Comparison of ENCODE assay signal across 8 cellular contexts in genomic region chr7:150404785-150405583, GRCh38. TPM values are rescaled to one million over a fixed set of nuclear protein-coding genes. Genes with fewer than 3 reads are reported as not detected.
A peak's percentile ranks its signal among the peaks of the same experiment; 100 is the strongest.
DNase-seq lines count a peak whose midpoint lies in the region; ATAC-seq and TF ChIP-seq lines count a peak whose summit lies in the region.

No MANE protein-coding gene starts in this region.

- no peaks in the 10 kb centered on the region for H3K27me3 Mint-ChIP-seq in activated CD4-positive, alpha-beta memory T cell treated with anti-CD3 and anti-CD28 coated beads for 36 hours

- peaks cover 35% of the 10 kb centered on the region for H3K4me1 Mint-ChIP-seq in activated CD4-positive, alpha-beta memory T cell treated with anti-CD3 and anti-CD28 coated beads for 36 hours (ENCODE audit: low read depth)

- peaks cover 2% of the 10 kb centered on the region for H3K36me3 ChIP-seq in lower lobe of right lung

- H3K27me3 ChIP-seq in dorsolateral prefrontal cortex (no peaks in the 10 kb centered on the region), lower lobe of right lung (ENCODE audit: low read depth) (no peaks in the 10 kb centered on the region)

- H3K9me3 ChIP-seq in lower lobe of right lung = no peaks in the 10 kb centered on the region

- DNase-seq in Ammon's horn (ENCODE audit: low spot score) (peak; percentile 91), NCI-H510A treated with DMSO at 0.1 percent for 48 hours (lab: John Stamatoyannopoulos, UW) (peak; percentile 40), dorsolateral prefrontal cortex (peak; percentile 80 to 93 (median 90)), lower lobe of right lung (peak; percentile 93)
- peak; percentile 85 for DNase-seq in activated CD4-positive, alpha-beta memory T cell treated with anti-CD3 and anti-CD28 coated beads for 36 hours
- peak; percentile 66 to 70 for DNase-seq in stimulated activated CD4-positive, alpha-beta T cell treated with anti-CD3 and anti-CD28 coated beads, Interleukin-4, amount 100 ng/mL, for 4 hours

- intact Hi-C loops in activated CD4-positive, alpha-beta memory T cell treated with anti-CD3 and anti-CD28 coated beads for 36 hours (cut with micrococcal nuclease) = loop anchor here (1.0 to 2.0 kb wide), 4 partner anchors 15 to 352 kb away; partner anchors contain the start of gene REPIN1
- intact Hi-C loops in dorsolateral prefrontal cortex (cut with DNase I) (loop anchor here (2.0 to 10.0 kb wide), 6 partner anchors 16 to 780 kb away; partner anchors contain the start of genes REPIN1 (in 2 of the 2) and ATP6V0E2 (in 1 of the 2)), lower lobe of right lung (cut with DNase I) (no loop called here)

- POLR2A ChIA-PET in activated CD4-positive, alpha-beta memory T cell treated with anti-CD3 and anti-CD28 coated beads for 36 hours (lab: Charles Lee) = interaction anchor here (0.7 to 1.2 kb wide), 6 partner anchors 20 to 47 kb away, joined by 3 to 6 read pairs (median 4); partner anchors contain the start of gene REPIN1

- CTCF ChIA-PET in activated CD4-positive, alpha-beta memory T cell treated with anti-CD3 and anti-CD28 coated beads for 36 hours (lab: Charles Lee) = interaction anchor here (0.8 to 2.6 kb wide), 14 partner anchors 15 to 350 kb away, joined by 3 to 11 read pairs (median 6); partner anchors contain the start of gene REPIN1

- peaks cover 29% of the 10 kb centered on the region for H3K4me1 ChIP-seq in lower lobe of right lung

- H3K36me3 Mint-ChIP-seq in activated CD4-positive, alpha-beta memory T cell treated with anti-CD3 and anti-CD28 coated beads for 36 hours = peaks cover 10% of the 10 kb centered on the region

- TF ChIP-seq POLR2A in GM18951 (IDR thresholded peaks at IDR 0.05; ENCODE audit: extremely low read depth, insufficient read depth, insufficient read length) = peak; percentile 93

- ATAC-seq in HG03139 (IDR thresholded peaks at IDR 0.05; ENCODE audit: unreplicated experiment) = peak; percentile 39
- ATAC-seq in lower lobe of right lung = peak; percentile 96 to 97

- H3K4me3 Mint-ChIP-seq in activated CD4-positive, alpha-beta memory T cell treated with anti-CD3 and anti-CD28 coated beads for 36 hours = peak overlapping the region; percentile 86

- H3K9me3 Mint-ChIP-seq in activated CD4-positive, alpha-beta memory T cell treated with anti-CD3 and anti-CD28 coated beads for 36 hours = no peaks in the 10 kb centered on the region

- H3K4me3 ChIP-seq in dorsolateral prefrontal cortex = peak overlapping the region; percentile 62 to 91 (median 82)
- H3K4me3 ChIP-seq in lower lobe of right lung = peak overlapping the region; percentile 88

- TF ChIP-seq CTCF in dorsolateral prefrontal cortex (IDR thresholded peaks at IDR 0.05 in 54 of 56, conservative IDR thresholded peaks at IDR 0.05 in 2 of 56; ENCODE audit: low read depth in 1 of 56, partially characterized antibody in 56 of 56) (peak in 52 of 56 donors; percentile 6 to 68 (median 46)), lower lobe of right lung (IDR thresholded peaks at IDR 0.05) (no peak)

- peak overlapping the region; percentile 86 for H3K27ac Mint-ChIP-seq in activated CD4-positive, alpha-beta memory T cell treated with anti-CD3 and anti-CD28 coated beads for 36 hours

- H3K27ac ChIP-seq in dorsolateral prefrontal cortex (peak overlapping the region; percentile 79 to 99 (median 96)), lower lobe of right lung (peak overlapping the region; percentile 97)

- in situ Hi-C loops in GM18951 (cut with MboI; ENCODE audit: low sequenced_read_pairs, unreplicated experiment) = no loop called here

RNA-seq across cellular contexts. Expression of gene ZNF775, which starts 25.9 kb away (rescaled TPM):
- 1 to 10 TPM; 6.0 to 6.8 TPM for total RNA-seq in activated CD4-positive, alpha-beta memory T cell treated with anti-CD3 and anti-CD28 coated beads for 36 hours
- 10 to 100 TPM in 91 of 120 experiments, 1 to 10 TPM in 29; 6.0 to 19.8 (median 12.1) TPM for total RNA-seq in dorsolateral prefrontal cortex
- 4.5 TPM for total RNA-seq in lower lobe of right lung

RNA-seq across cellular contexts. Expression of gene REPIN1, which starts 36.4 kb away (rescaled TPM):
- 10 to 100 TPM; 52.3 to 56.9 TPM for total RNA-seq in activated CD4-positive, alpha-beta memory T cell treated with anti-CD3 and anti-CD28 coated beads for 36 hours
- total RNA-seq in dorsolateral prefrontal cortex (100 to 1,000 TPM in 95 of 120 experiments, 10 to 100 TPM in 25; 82.2 to 205 (median 110) TPM), lower lobe of right lung (86.0 TPM)

RNA-seq across cellular contexts. Expression of gene GIMAP8, which starts 45.4 kb away (rescaled TPM):
- 10 to 100 TPM; 11.8 TPM for total RNA-seq in activated CD4-positive, alpha-beta memory T cell treated with anti-CD3 and anti-CD28 coated beads for 36 hours
- 10 to 100 TPM in 1 of 120 experiments, 1 to 10 TPM in 119; 1.6 to 10.3 (median 3.5) TPM for total RNA-seq in dorsolateral prefrontal cortex
- total RNA-seq in lower lobe of right lung = 44.4 TPM

Comparison
In these comparisons a context has a peak if more than half of its experiments do, and no peak if none do; other contexts are left out.
1. Peak in every context shown above with its lines: DNase-seq, ATAC-seq, H3K4me3 ChIP-seq and H3K27ac ChIP-seq.
2. DNase-seq: peak in every context shown above with its lines; median percentile 93 in lower lobe of right lung; 91 in Ammon's horn; 90 in dorsolateral prefrontal cortex; 85 in activated CD4-positive, alpha-beta memory T cell treated with anti-CD3 and anti-CD28 coated beads for 36 hours; 68 in stimulated activated CD4-positive, alpha-beta T cell treated with anti-CD3 and anti-CD28 coated beads, Interleukin-4, amount 100 ng/mL, for 4 hours; 40 in NCI-H510A treated with DMSO at 0.1 percent for 48 hours.